In the genomic region with DNA sequence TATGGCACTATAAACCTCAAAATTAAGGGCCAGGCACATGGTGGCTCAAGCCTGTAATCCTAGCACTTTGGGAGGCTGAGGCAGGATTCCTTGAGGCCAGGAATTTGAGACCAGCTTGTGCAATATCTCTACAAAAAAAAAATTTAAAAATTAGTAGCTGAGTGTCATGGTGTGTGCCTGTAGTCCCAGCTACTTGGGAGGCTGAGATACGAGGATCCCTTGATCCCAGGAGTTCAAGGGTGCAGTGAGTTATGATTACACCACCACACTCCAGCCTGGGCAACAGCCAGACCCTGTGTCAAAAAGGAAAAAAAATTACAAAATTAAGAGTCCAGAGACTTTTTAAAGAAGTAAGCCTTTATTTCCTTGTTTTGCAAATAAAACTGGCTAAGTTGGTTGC, we compare ENCODE assay signal across 2 cellular contexts.
TF ChIP-seq lines count a peak whose summit lies in the region.

No MANE protein-coding gene starts in this region.

TF ChIP-seq in endothelial cell of umbilical vein, 7 proteins besides CTCF, POLR2A, EP300 and RAD21 (continued from another document):
- TF ChIP-seq, protein P1, sequence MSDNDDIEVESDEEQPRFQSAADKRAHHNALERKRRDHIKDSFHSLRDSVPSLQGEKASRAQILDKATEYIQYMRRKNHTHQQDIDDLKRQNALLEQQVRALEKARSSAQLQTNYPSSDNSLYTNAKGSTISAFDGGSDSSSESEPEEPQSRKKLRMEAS (IDR thresholded peaks at IDR 0.05; ENCODE audit: insufficient read depth, insufficient read length), result no peak
- TF ChIP-seq MYC (IDR thresholded peaks at IDR 0.05; ENCODE audit: low read depth, low read length) (no peak), JUN (IDR thresholded peaks at IDR 0.05; ENCODE audit: borderline replicate concordance, insufficient read depth, insufficient read length, low read depth) (no peak)

TF ChIP-seq in SK-N-SH treated with all-trans-retinoic acid at 6 μM for 48 hours, 23 proteins besides CTCF, POLR2A, EP300 and RAD21 (continued from another document):
- TF ChIP-seq, protein P2, sequence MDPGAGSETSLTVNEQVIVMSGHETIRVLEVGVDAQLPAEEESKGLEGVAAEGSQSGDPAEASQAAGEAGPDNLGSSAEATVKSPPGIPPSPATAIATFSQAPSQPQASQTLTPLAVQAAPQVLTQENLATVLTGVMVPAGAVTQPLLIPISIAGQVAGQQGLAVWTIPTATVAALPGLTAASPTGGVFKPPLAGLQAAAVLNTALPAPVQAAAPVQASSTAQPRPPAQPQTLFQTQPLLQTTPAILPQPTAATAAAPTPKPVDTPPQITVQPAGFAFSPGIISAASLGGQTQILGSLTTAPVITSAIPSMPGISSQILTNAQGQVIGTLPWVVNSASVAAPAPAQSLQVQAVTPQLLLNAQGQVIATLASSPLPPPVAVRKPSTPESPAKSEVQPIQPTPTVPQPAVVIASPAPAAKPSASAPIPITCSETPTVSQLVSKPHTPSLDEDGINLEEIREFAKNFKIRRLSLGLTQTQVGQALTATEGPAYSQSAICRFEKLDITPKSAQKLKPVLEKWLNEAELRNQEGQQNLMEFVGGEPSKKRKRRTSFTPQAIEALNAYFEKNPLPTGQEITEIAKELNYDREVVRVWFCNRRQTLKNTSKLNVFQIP (CRISPR knock-in tag; IDR thresholded peaks at IDR 0.05; ENCODE audit: borderline replicate concordance, low read depth), result no peak
- TF ChIP-seq, protein P3, sequence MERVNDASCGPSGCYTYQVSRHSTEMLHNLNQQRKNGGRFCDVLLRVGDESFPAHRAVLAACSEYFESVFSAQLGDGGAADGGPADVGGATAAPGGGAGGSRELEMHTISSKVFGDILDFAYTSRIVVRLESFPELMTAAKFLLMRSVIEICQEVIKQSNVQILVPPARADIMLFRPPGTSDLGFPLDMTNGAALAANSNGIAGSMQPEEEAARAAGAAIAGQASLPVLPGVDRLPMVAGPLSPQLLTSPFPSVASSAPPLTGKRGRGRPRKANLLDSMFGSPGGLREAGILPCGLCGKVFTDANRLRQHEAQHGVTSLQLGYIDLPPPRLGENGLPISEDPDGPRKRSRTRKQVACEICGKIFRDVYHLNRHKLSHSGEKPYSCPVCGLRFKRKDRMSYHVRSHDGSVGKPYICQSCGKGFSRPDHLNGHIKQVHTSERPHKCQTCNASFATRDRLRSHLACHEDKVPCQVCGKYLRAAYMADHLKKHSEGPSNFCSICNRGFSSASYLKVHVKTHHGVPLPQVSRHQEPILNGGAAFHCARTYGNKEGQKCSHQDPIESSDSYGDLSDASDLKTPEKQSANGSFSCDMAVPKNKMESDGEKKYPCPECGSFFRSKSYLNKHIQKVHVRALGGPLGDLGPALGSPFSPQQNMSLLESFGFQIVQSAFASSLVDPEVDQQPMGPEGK (CRISPR knock-in tag; IDR thresholded peaks at IDR 0.05; ENCODE audit: borderline replicate concordance), result no peak
- TF ChIP-seq ISL1 (CRISPR knock-in tag; IDR thresholded peaks at IDR 0.05), result no peak
- no peak for TF ChIP-seq TOX (CRISPR knock-in tag; IDR thresholded peaks at IDR 0.05; ENCODE audit: borderline replicate concordance)
- no peak for TF ChIP-seq ARNTL (CRISPR knock-in tag; IDR thresholded peaks at IDR 0.05; ENCODE audit: borderline replicate concordance, low read depth)
